8 cellular contexts compared by ENCODE assay signal in the genomic region with DNA sequence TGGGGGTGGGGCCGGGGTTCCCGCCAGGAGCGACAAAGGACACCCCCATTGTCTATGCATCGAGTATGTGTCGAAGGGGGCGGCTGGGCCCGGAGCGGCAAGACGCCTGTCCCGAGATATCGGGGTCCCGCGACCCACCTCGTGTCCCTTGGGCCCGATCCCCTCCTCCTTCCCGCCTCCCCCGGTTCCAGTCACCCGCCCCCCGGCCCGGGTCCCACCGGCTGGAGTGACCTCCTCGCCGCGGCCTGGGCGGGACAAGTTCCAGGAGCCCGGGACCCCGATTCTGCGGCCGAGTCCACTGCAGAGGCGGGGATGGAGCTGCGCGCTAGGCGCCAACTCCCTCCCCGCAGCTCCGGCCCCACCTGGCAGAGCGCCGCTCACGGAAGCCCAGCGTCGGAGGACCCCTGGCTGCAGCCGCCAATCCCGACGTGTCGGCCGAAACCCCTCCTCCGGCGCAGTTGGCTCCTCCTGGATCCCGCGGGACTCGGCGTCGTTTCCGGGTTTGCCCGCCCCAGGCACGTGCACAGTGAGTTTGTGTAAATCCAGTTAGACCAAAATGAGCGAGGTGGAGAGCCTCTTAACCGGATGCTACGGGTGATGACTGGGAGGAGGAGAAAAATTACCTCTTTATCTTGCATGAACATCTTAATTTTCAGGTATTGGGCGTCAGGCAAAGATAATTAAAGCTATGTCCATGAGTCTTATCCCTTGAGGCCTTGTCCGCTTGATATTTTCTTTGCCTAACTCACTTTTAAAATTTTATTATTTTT. TPM values are rescaled to one million over a fixed set of nuclear protein-coding genes. Genes with fewer than 3 reads are reported as not detected.
A peak's percentile ranks its signal among the peaks of the same experiment; 100 is the strongest.
DNase-seq lines count a peak whose midpoint lies in the region; ATAC-seq, FAIRE-seq and TF ChIP-seq lines count a peak whose summit lies in the region.

A gene (minus strand): TSS at position 434 of the 770 bp plus-strand sequence. CDS start 493 bp downstream, outside the sequence.

- peaks cover 10% of the 10 kb centered on the region; the same call in 1 of the 2 replicates for H3K9me3 ChIP-seq in NT2/D1 (ENCODE audit: insufficient read depth, low read length)

- DNase-seq in NT2/D1 (ENCODE audit: low read depth, low spot score), result peak; percentile 92
- DNase-seq in activated CD8-positive, alpha-beta memory T cell treated with anti-CD3 and anti-CD28 coated beads, Interleukin-2, amount 50 U/mL, for 24 hours (ENCODE audit: extremely low read depth), result peak; percentile 72
- DNase-seq in mesenteric fat pad (ENCODE audit: low spot score), result peak; percentile 94
- DNase-seq in stimulated activated CD8-positive, alpha-beta memory T cell treated with anti-CD3 and anti-CD28 coated beads, Interleukin-15, amount 100 ng/mL, for 24 hours (ENCODE audit: low read depth), result peak; percentile 61
- DNase-seq in D721Med (ENCODE audit: insufficient read length, low spot score), result no peak

- peak within 1 kb of the TSS; percentile 83 for H3K9ac ChIP-seq in NT2/D1 (ENCODE audit: insufficient read length, low read depth)

- H3K4me3 ChIP-seq in NT2/D1 (ENCODE audit: insufficient read length, low read depth), result peak within 1 kb of the TSS; percentile 71

- peaks cover 15% of the 10 kb centered on the region for H3K36me3 ChIP-seq in NT2/D1 (ENCODE audit: insufficient read depth, insufficient read length, low read length)

- no peak for TF ChIP-seq CTCF in D721Med (IDR thresholded peaks at IDR 0.05; ENCODE audit: insufficient read depth, missing control alignments)

- H3K4me1 ChIP-seq in NT2/D1 (ENCODE audit: insufficient read depth, insufficient read length), result no peaks in the 10 kb centered on the region

- no peaks in the 10 kb centered on the region for H3K27me3 ChIP-seq in NT2/D1 (ENCODE audit: insufficient read depth, insufficient read length)

- ATAC-seq in GM18498 (IDR thresholded peaks at IDR 0.05; ENCODE audit: unreplicated experiment), result peak; percentile 55
- peak; percentile 41 for ATAC-seq in HG03520 (IDR thresholded peaks at IDR 0.05; ENCODE audit: unreplicated experiment)

- in situ Hi-C loops in endometrial microvascular endothelial cells (cut with HindIII; ENCODE audit: inconsistent ontology term, low pct_unique_long_range_greater_than_20kb, low sequenced_read_pairs), result no loop called here

- FAIRE-seq in D721Med (lab: Jason Lieb, UNC), result no peak

RNA-seq across cellular contexts. Expression of the gene that starts here (rescaled TPM):
- total RNA-seq in endometrial microvascular endothelial cells (ENCODE audit: inconsistent ontology term), result 96.9 TPM
- 23.4 TPM for total RNA-seq in mesenteric fat pad
